29 cellular contexts compared by ENCODE assay signal in the genomic region with DNA sequence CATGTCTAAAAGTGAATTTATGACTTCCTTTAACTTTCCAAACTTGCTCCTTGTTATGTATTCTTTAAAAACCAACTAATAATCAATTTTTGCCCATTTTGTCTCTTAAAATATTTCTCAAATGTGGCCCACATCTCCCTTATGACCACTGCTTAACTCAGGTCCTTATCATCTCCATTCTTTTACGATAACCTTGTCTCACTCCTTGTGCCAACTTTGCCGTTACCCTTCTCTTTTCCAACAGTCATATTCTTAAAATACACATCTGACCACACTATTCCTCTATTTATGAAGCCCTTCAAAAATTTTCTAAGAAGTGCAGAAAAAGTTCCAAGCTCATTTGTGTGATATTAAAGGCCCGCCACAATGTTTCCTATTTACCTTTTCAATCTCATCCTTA. TPM values are rescaled to one million over a fixed set of nuclear protein-coding genes. Genes with fewer than 3 reads are reported as not detected.
"Had no signal": no experiment of that assay in that cellular context is flagged by ENCODE, and none has a peak within 500 bp of the region (broad histone marks: within the 10 kb centered on the region; RNA-seq: fewer than 3 reads in every experiment).

No MANE protein-coding gene starts in this region.

- H2AFZ ChIP-seq: parathyroid adenoma had no signal

- H3K36me3 ChIP-seq: neutrophil, ovary, right lobe of liver, sigmoid colon, stomach, thoracic aorta, thyroid gland, tibial nerve, upper lobe of left lung, vagina had no signal

- H3K27me3 ChIP-seq: neutrophil, ovary, right lobe of liver, sigmoid colon, stomach, thyroid gland, tibial nerve, upper lobe of left lung, vagina had no signal

- H3K9me3 ChIP-seq: neutrophil, ovary, psoas muscle, right lobe of liver, sigmoid colon, stomach, thoracic aorta, thyroid gland, tibial nerve, upper lobe of left lung, vagina had no signal

- H3K27ac Mint-ChIP-seq: naive B cell; naive thymus-derived CD8-positive, alpha-beta T cell; natural killer cell treated with Interleukin-12 subunit alpha and Interleukin-12 subunit beta and Interleukin-15 and Interleukin-18, amount 100 ng/mL, for 72 hours; progenitor cell of endocrine pancreas; stimulated activated effector memory CD8-positive, alpha-beta T cell treated with anti-CD3 and anti-CD28 coated beads, Interleukin-12 subunit alpha, Interleukin-12 subunit beta, amount 100 ng/mL, for 72 hours; stimulated activated naive B cell treated with anti-CD40 and anti-IgM and Interleukin-4, amounts not matched to agents 10 μg/mL and 1 μg/mL and 100 μg/mL, for 72 hours; stimulated activated naive CD8-positive, alpha-beta T cell treated with anti-CD3 and anti-CD28 coated beads, Interleukin-15, Interleukin-2, amounts not matched to agents 100 ng/mL and 50 ng/mL, for 24 hours had no signal

- H3K4me3 Mint-ChIP-seq: naive B cell; naive thymus-derived CD8-positive, alpha-beta T cell; natural killer cell treated with Interleukin-12 subunit alpha and Interleukin-12 subunit beta and Interleukin-15 and Interleukin-18, amount 100 ng/mL, for 72 hours; stimulated activated effector memory CD8-positive, alpha-beta T cell treated with anti-CD3 and anti-CD28 coated beads, Interleukin-12 subunit alpha, Interleukin-12 subunit beta, amount 100 ng/mL, for 72 hours; stimulated activated naive B cell treated with anti-CD40 and anti-IgM and Interleukin-4, amounts not matched to agents 10 μg/mL and 1 μg/mL and 100 μg/mL, for 72 hours; stimulated activated naive CD8-positive, alpha-beta T cell treated with anti-CD3 and anti-CD28 coated beads, Interleukin-15, Interleukin-2, amounts not matched to agents 100 ng/mL and 50 ng/mL, for 24 hours had no signal

- H3K27me3 Mint-ChIP-seq: naive thymus-derived CD8-positive, alpha-beta T cell; progenitor cell of endocrine pancreas; stimulated activated naive CD8-positive, alpha-beta T cell treated with anti-CD3 and anti-CD28 coated beads, Interleukin-15, Interleukin-2, amounts not matched to agents 100 ng/mL and 50 ng/mL, for 24 hours had no signal

- H3K9me3 Mint-ChIP-seq: naive B cell; stimulated activated effector memory CD8-positive, alpha-beta T cell treated with anti-CD3 and anti-CD28 coated beads, Interleukin-12 subunit alpha, Interleukin-12 subunit beta, amount 100 ng/mL, for 72 hours; stimulated activated naive CD8-positive, alpha-beta T cell treated with anti-CD3 and anti-CD28 coated beads, Interleukin-15, Interleukin-2, amounts not matched to agents 100 ng/mL and 50 ng/mL, for 24 hours had no signal

- H3K9ac ChIP-seq: parathyroid adenoma had no signal

- H3K4me1 Mint-ChIP-seq: naive B cell; naive thymus-derived CD8-positive, alpha-beta T cell; stimulated activated effector memory CD8-positive, alpha-beta T cell treated with anti-CD3 and anti-CD28 coated beads, Interleukin-12 subunit alpha, Interleukin-12 subunit beta, amount 100 ng/mL, for 72 hours; stimulated activated naive B cell treated with anti-CD40 and anti-IgM and Interleukin-4, amounts not matched to agents 10 μg/mL and 1 μg/mL and 100 μg/mL, for 72 hours had no signal

- ATAC-seq: naive thymus-derived CD8-positive, alpha-beta T cell; natural killer cell treated with Interleukin-12 subunit alpha and Interleukin-12 subunit beta and Interleukin-15 and Interleukin-18, amount 100 ng/mL, for 72 hours; right cardiac atrium; right lobe of liver; stimulated activated effector memory CD8-positive, alpha-beta T cell treated with anti-CD3 and anti-CD28 coated beads, Interleukin-12 subunit alpha, Interleukin-12 subunit beta, amount 100 ng/mL, for 72 hours; stimulated activated naive B cell treated with anti-CD40 and anti-IgM and Interleukin-4, amounts not matched to agents 10 μg/mL and 1 μg/mL and 100 μg/mL, for 72 hours had no signal

- H3K27ac ChIP-seq: neutrophil, ovary, parathyroid adenoma, psoas muscle, right lobe of liver, sigmoid colon, stomach, thoracic aorta, thyroid gland, tibial nerve, upper lobe of left lung, vagina had no signal

- H3K4me3 ChIP-seq: ovary, psoas muscle, right lobe of liver, sigmoid colon, stomach, thoracic aorta, thyroid gland, tibial nerve, upper lobe of left lung, vagina had no signal

- H3K79me2 ChIP-seq: parathyroid adenoma had no signal

- H3K4me1 ChIP-seq: parathyroid adenoma, psoas muscle, right lobe of liver, sigmoid colon, stomach, upper lobe of left lung, vagina had no signal

- H3K36me3 Mint-ChIP-seq: naive B cell; natural killer cell treated with Interleukin-12 subunit alpha and Interleukin-12 subunit beta and Interleukin-15 and Interleukin-18, amount 100 ng/mL, for 72 hours; stimulated activated effector memory CD8-positive, alpha-beta T cell treated with anti-CD3 and anti-CD28 coated beads, Interleukin-12 subunit alpha, Interleukin-12 subunit beta, amount 100 ng/mL, for 72 hours; stimulated activated naive B cell treated with anti-CD40 and anti-IgM and Interleukin-4, amounts not matched to agents 10 μg/mL and 1 μg/mL and 100 μg/mL, for 72 hours had no signal

- DNase-seq: naive B cell; naive thymus-derived CD8-positive, alpha-beta T cell; nucleus accumbens; ovary; posterior cingulate gyrus; psoas muscle; right cardiac atrium; right lobe of liver; sigmoid colon; small intestine; stimulated activated CD4-positive, alpha-beta T cell treated with anti-CD3 and anti-CD28 coated beads, Interleukin-15, amount 100 ng/mL, for 24 hours; stimulated activated CD4-positive, alpha-beta T cell treated with anti-CD3 and anti-CD28 coated beads, Interleukin-2, amount 100 ng/mL, for 24 hours; stimulated activated CD4-positive, alpha-beta T cell treated with anti-CD3 and anti-CD28 coated beads, Interleukin-2, amount 100 ng/mL, for 48 hours; stimulated activated CD4-positive, alpha-beta T cell treated with anti-CD3 and anti-CD28 coated beads, Interleukin-4, amount 100 ng/mL, for 24 hours; stimulated activated naive B cell treated with anti-CD40 and anti-IgM and Interleukin-4, amounts not matched to agents 10 μg/mL and 1 μg/mL and 100 μg/mL, for 72 hours; stimulated activated naive CD4-positive, alpha-beta T cell treated with Interleukin-2 at 50 U/mL for 16 hours; stomach; thyroid gland; trophoblast cell; upper lobe of left lung had no signal

RNA-seq across cellular contexts. Expression of gene PPP1R1C, which starts 47.8 kb away (rescaled TPM):
- total RNA-seq: naive thymus-derived CD8-positive, alpha-beta T cell; natural killer cell treated with Interleukin-12 subunit alpha and Interleukin-12 subunit beta and Interleukin-15 and Interleukin-18, amount 100 ng/mL, for 72 hours; sigmoid colon; thoracic aorta; vagina had no signal
